Comparison of ENCODE assay signal across 1 cellular context in the genomic region with DNA sequence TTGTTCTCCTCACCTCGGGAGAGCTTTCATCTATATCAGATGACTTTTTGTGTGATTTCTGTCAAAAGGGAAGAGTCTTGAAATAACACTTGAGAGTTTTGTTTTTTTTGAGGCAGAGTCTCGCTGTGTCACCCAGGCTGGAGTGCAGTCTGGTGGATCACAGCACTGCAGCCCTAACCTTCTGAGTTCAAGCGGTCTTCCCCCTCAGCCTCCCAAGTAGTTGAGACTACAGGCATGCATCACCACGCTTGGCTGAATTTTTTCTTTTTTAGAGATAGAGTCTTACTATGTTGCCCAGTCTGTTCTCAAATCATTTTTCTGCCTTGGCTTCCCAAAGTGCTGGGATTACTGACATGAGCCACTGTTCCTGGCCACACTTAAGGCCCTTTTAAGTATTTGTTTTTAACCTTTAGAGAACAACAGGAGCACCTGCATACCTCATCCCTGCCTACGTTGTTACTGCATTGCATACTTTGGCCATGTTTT.
TF ChIP-seq lines count a peak whose summit lies in the region.

No MANE protein-coding gene starts in this region.

TF ChIP-seq in HEK293, 187 proteins besides CTCF, POLR2A, EP300 and RAD21 (continued from another document):
- peak; percentile 18; the same call in 1 of the 2 replicates for TF ChIP-seq ZNF2 (tag by site-specific recombination; IDR thresholded peaks at IDR 0.05)
- no peak for TF ChIP-seq ZNF571 (tag by site-specific recombination; IDR thresholded peaks at IDR 0.05)
- TF ChIP-seq ZBTB21 (tag by site-specific recombination; IDR thresholded peaks at IDR 0.05) = no peak
- TF ChIP-seq ZNF121 (tag by site-specific recombination; IDR thresholded peaks at IDR 0.05) = peak; percentile 92
- peak; percentile 66 for TF ChIP-seq PRDM1 (tag by site-specific recombination; IDR thresholded peaks at IDR 0.05)
- TF ChIP-seq, protein P1, sequence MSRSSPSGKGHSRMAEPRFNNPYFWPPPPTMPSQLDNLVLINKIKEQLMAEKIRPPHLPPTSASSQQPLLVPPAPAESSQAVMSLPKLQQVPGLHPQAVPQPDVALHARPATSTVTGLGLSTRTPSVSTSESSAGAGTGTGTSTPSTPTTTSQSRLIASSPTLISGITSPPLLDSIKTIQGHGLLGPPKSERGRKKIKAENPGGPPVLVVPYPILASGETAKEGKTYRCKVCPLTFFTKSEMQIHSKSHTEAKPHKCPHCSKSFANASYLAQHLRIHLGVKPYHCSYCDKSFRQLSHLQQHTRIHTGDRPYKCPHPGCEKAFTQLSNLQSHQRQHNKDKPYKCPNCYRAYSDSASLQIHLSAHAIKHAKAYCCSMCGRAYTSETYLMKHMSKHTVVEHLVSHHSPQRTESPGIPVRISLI (tag by site-specific recombination; IDR thresholded peaks at IDR 0.05) = peak; percentile 67
